Comparison of ENCODE assay signal across 1 cellular context in genomic region chr20:63828545-63828944, GRCh38.
TF ChIP-seq lines count a peak whose summit lies in the region.

No MANE protein-coding gene starts in this region.

TF ChIP-seq in GM23338, 12 proteins besides CTCF, POLR2A, EP300 and RAD21 (continued from another document):
- TF ChIP-seq ZNF462 (CRISPR knock-in tag; IDR thresholded peaks at IDR 0.05) = no peak
- TF ChIP-seq ZNF331 (CRISPR knock-in tag; IDR thresholded peaks at IDR 0.05; ENCODE audit: low read depth) = no peak
- TF ChIP-seq EZH2phosphoT487 (IDR thresholded peaks at IDR 0.05; ENCODE audit: unreplicated experiment) = no peak
- TF ChIP-seq NANOG (IDR thresholded peaks at IDR 0.05; ENCODE audit: borderline replicate concordance) = no peak
- no peak for TF ChIP-seq CREB1 (CRISPR knock-in tag; IDR thresholded peaks at IDR 0.05; ENCODE audit: low read depth)
- no peak for TF ChIP-seq ETS1 (IDR thresholded peaks at IDR 0.05)
- no peak for TF ChIP-seq REST (IDR thresholded peaks at IDR 0.05; ENCODE audit: unreplicated experiment)
- TF ChIP-seq STAT1 (IDR thresholded peaks at IDR 0.05; ENCODE audit: unreplicated experiment) = no peak
TF ChIP-seq in GM23338: peak in this region for 0.
